In genomic region chr1:92837062-92837461, GRCh38 we compare ENCODE assay signal across 14 cellular contexts. TPM values are rescaled to one million over a fixed set of nuclear protein-coding genes. Genes with fewer than 3 reads are reported as not detected.
A peak's percentile ranks its signal among the peaks of the same experiment; 100 is the strongest.
DNase-seq lines count a peak whose midpoint lies in the region; ATAC-seq, FAIRE-seq and TF ChIP-seq lines count a peak whose summit lies in the region.
"Had no signal": no experiment of that assay in that cellular context is flagged by ENCODE, and none has a peak within 500 bp of the region (broad histone marks: within the 10 kb centered on the region; RNA-seq: fewer than 3 reads in every experiment).

No MANE protein-coding gene starts in this region.

- H3K4me3 Mint-ChIP-seq in MCF 10A (ENCODE audit: unreplicated experiment) (peak overlapping the region; percentile 41), glutamatergic neuron (ENCODE audit: unreplicated experiment) (no peak overlapping the region)
- peak overlapping the region; percentile 22 to 39 for H3K4me3 Mint-ChIP-seq in stimulated activated naive B cell treated with anti-CD40 and anti-IgM and Interleukin-4, amounts not matched to agents 10 μg/mL and 1 μg/mL and 100 μg/mL, for 72 hours

- H3K27ac Mint-ChIP-seq in MCF 10A (ENCODE audit: low read depth, unreplicated experiment) (no peak overlapping the region), glutamatergic neuron (ENCODE audit: unreplicated experiment) (no peak overlapping the region)
- peak overlapping the region; percentile 47 for H3K27ac Mint-ChIP-seq in stimulated activated naive B cell treated with anti-CD40 and anti-IgM and Interleukin-4, amounts not matched to agents 10 μg/mL and 1 μg/mL and 100 μg/mL, for 72 hours

- H3K4me1 Mint-ChIP-seq in MCF 10A (ENCODE audit: insufficient read depth, unreplicated experiment): peaks cover 45% of the 10 kb centered on the region
- peaks cover 39 to 64% of the 10 kb centered on the region in 2 donors for H3K4me1 Mint-ChIP-seq in stimulated activated naive B cell treated with anti-CD40 and anti-IgM and Interleukin-4, amounts not matched to agents 10 μg/mL and 1 μg/mL and 100 μg/mL, for 72 hours
- H3K4me1 Mint-ChIP-seq in glutamatergic neuron (ENCODE audit: low read depth, unreplicated experiment): peaks cover 15% of the 10 kb centered on the region

- no peak overlapping the region for H3K9ac ChIP-seq in endothelial cell of umbilical vein (replicated peaks; ENCODE audit: extremely low read depth, insufficient read depth, low read length)

- H3K36me3 Mint-ChIP-seq in MCF 10A (ENCODE audit: insufficient read depth, unreplicated experiment): peaks cover 100% of the 10 kb centered on the region
- H3K36me3 Mint-ChIP-seq in stimulated activated naive B cell treated with anti-CD40 and anti-IgM and Interleukin-4, amounts not matched to agents 10 μg/mL and 1 μg/mL and 100 μg/mL, for 72 hours: peaks cover 62 to 87% of the 10 kb centered on the region in 2 donors
- no peaks in the 10 kb centered on the region for H3K36me3 Mint-ChIP-seq in glutamatergic neuron (ENCODE audit: unreplicated experiment)

- no peak for FAIRE-seq in endothelial cell of umbilical vein (lab: Jason Lieb, UNC)
- FAIRE-seq: H54 had no signal

- H3K27me3 ChIP-seq in breast epithelium (no peaks in the 10 kb centered on the region), endothelial cell of umbilical vein (ENCODE audit: control insufficient read depth in 2 of 2, insufficient read depth in 2 of 2, low read length in 2 of 2) (no peaks in the 10 kb centered on the region)

- no peaks in the 10 kb centered on the region for H3K9me3 Mint-ChIP-seq in MCF 10A (ENCODE audit: unreplicated experiment)
- no peaks in the 10 kb centered on the region for H3K9me3 Mint-ChIP-seq in stimulated activated naive B cell treated with anti-CD40 and anti-IgM and Interleukin-4, amounts not matched to agents 10 μg/mL and 1 μg/mL and 100 μg/mL, for 72 hours
- peaks cover 1% of the 10 kb centered on the region for H3K9me3 Mint-ChIP-seq in glutamatergic neuron (ENCODE audit: unreplicated experiment)
- H3K9me3 Mint-ChIP-seq: stimulated activated memory B cell treated with anti-CD40 and anti-IgM and Interleukin-4, amounts not matched to agents 10 μg/mL and 1 μg/mL and 100 μg/mL, for 72 hours had no signal

- dilution Hi-C loops in endothelial cell of umbilical vein (cut with MboI; ENCODE audit: extremely low pct_ligation_motif_present, low sequenced_read_pairs): no loop called here

- H3K79me2 ChIP-seq in OCI-LY7 (ENCODE audit: insufficient read depth, low read depth, low read length) (peaks cover 100% of the 10 kb centered on the region), endothelial cell of umbilical vein (ENCODE audit: control insufficient read depth, insufficient read depth, low read length) (peaks cover 86% of the 10 kb centered on the region)

- H3K27me3 Mint-ChIP-seq in MCF 10A (ENCODE audit: insufficient read depth, unreplicated experiment): no peaks in the 10 kb centered on the region
- H3K27me3 Mint-ChIP-seq in stimulated activated naive B cell treated with anti-CD40 and anti-IgM and Interleukin-4, amounts not matched to agents 10 μg/mL and 1 μg/mL and 100 μg/mL, for 72 hours: no peaks in the 10 kb centered on the region
- peaks cover 1% of the 10 kb centered on the region for H3K27me3 Mint-ChIP-seq in glutamatergic neuron (ENCODE audit: unreplicated experiment)
- H3K27me3 Mint-ChIP-seq: stimulated activated memory B cell treated with anti-CD40 and anti-IgM and Interleukin-4, amounts not matched to agents 10 μg/mL and 1 μg/mL and 100 μg/mL, for 72 hours had no signal

- no peak for ATAC-seq in stimulated activated naive B cell treated with anti-CD40 and anti-IgM and Interleukin-4, amounts not matched to agents 10 μg/mL and 1 μg/mL and 100 μg/mL, for 72 hours (replicated peaks)
- ATAC-seq in GM21825 (IDR thresholded peaks at IDR 0.05; ENCODE audit: unreplicated experiment): no peak
- ATAC-seq: stimulated activated memory B cell treated with anti-CD40 and anti-IgM and Interleukin-4, amounts not matched to agents 10 μg/mL and 1 μg/mL and 100 μg/mL, for 72 hours had no signal

- no peak for TF ChIP-seq POLR2A in breast epithelium (IDR thresholded peaks at IDR 0.05)
- TF ChIP-seq POLR2A in endothelial cell of umbilical vein (IDR thresholded peaks at IDR 0.05; ENCODE audit: low read depth, low read length): no peak

- no peaks in the 10 kb centered on the region for H3K9me1 ChIP-seq in endothelial cell of umbilical vein (replicated peaks; ENCODE audit: control insufficient read depth, extremely low read depth, insufficient read depth, low read length)

- H3K9me3 ChIP-seq in breast epithelium (no peaks in the 10 kb centered on the region), OCI-LY7 (ENCODE audit: low read length) (no peaks in the 10 kb centered on the region), endothelial cell of umbilical vein (replicated peaks; ENCODE audit: control insufficient read depth, insufficient read depth, low read length) (no peaks in the 10 kb centered on the region)

- H3K36me3 ChIP-seq in breast epithelium (no peaks in the 10 kb centered on the region), OCI-LY7 (ENCODE audit: insufficient read depth, low read length) (peaks cover 99% of the 10 kb centered on the region), endothelial cell of umbilical vein (ENCODE audit: control insufficient read depth in 2 of 2, extremely low read depth in 1 of 2, insufficient read depth in 2 of 2, low read length in 2 of 2) (peaks cover 16 to 57% of the 10 kb centered on the region in 2 experiments)

- H3K27ac ChIP-seq in breast epithelium: no peak overlapping the region
- no peak overlapping the region for H3K27ac ChIP-seq in OCI-LY7 (ENCODE audit: low read depth, low read length, poor library complexity, severe bottlenecking)
- no peak overlapping the region for H3K27ac ChIP-seq in endothelial cell of umbilical vein (ENCODE audit: insufficient read depth, low read depth, low read length)
- H3K27ac ChIP-seq: C4-2B had no signal

- no peak overlapping the region for H2AFZ ChIP-seq in OCI-LY7 (ENCODE audit: low read length)
- H2AFZ ChIP-seq in endothelial cell of umbilical vein (ENCODE audit: low read depth, low read length): no peak overlapping the region

- CTCF ChIA-PET in MCF 10A (lab: Yijun Ruan, JAX): interaction anchor here (0.8 to 1.1 kb wide), 2 partner anchors 14 to 52 kb away, joined by 3 to 4 read pairs; partner anchors contain the start of gene EVI5
- CTCF ChIA-PET in OCI-LY7 (lab: Charles Lee; ENCODE audit: unreplicated experiment): interaction anchor here (1.4 kb wide), 1 partner anchor 11 kb away, joined by 3 read pairs; no protein-coding TSS in a partner anchor
- CTCF ChIA-PET in endothelial cell of umbilical vein (lab: Charles Lee): no interaction called here

- BruUV-seq in MCF 10A (replicated peaks; lab: Mats Ljungman, UMichigan): no TSS peak
- BruUV-seq in OCI-LY7 (replicated peaks; lab: Mats Ljungman, UMichigan): no TSS peak
- no TSS peak for BruUV-seq in endothelial cell of umbilical vein (replicated peaks; lab: Mats Ljungman, UMichigan)

- H3K4me2 ChIP-seq in OCI-LY7 (ENCODE audit: low read length): peak overlapping the region; percentile 84
- peak overlapping the region; percentile 19 for H3K4me2 ChIP-seq in endothelial cell of umbilical vein (ENCODE audit: insufficient read depth, low read length)

- no peak for DNase-seq in MCF 10A (ENCODE audit: unreplicated experiment)
- DNase-seq in breast epithelium (ENCODE audit: low spot score in 2 of 2): no peak
- no peak for DNase-seq in OCI-LY7 (ENCODE audit: low spot score)
- DNase-seq in endothelial cell of umbilical vein (ENCODE audit: low read depth, low spot score): no peak
- DNase-seq in stimulated activated naive B cell treated with anti-CD40 and anti-IgM and Interleukin-4, amounts not matched to agents 10 μg/mL and 1 μg/mL and 100 μg/mL, for 72 hours: no peak
- no peak for DNase-seq in glutamatergic neuron
- DNase-seq in A172 (ENCODE audit: low spot score): no peak
- DNase-seq: effector CD8-positive, alpha-beta T cell; SIG-M5; stimulated activated CD4-positive, alpha-beta T cell treated with anti-CD3 and anti-CD28 coated beads, Interleukin-4, amount 100 ng/mL, for 24 hours had no signal

- intact Hi-C loops in MCF 10A (cut with micrococcal nuclease) (loop anchor here (10.0 kb wide), 1 partner anchor 532 kb away; no protein-coding TSS in a partner anchor), breast epithelium (cut with DNase I; ENCODE audit: low total_unique reads) (no loop called here), OCI-LY7 (cut with micrococcal nuclease; ENCODE audit: unreplicated experiment) (loop anchor here (10.0 kb wide), 1 partner anchor 348 kb away; the partner anchor contains the start of genes CCDC18 and TMED5), endothelial cell of umbilical vein (cut with micrococcal nuclease) (no loop called here)

- POLR2A ChIA-PET in MCF 10A (lab: Yijun Ruan, JAX): interaction anchor here (0.7 to 3.4 kb wide), 3 partner anchors 11 to 73 kb away, joined by 3 to 12 read pairs (median 3); no protein-coding TSS in a partner anchor
- POLR2A ChIA-PET in OCI-LY7 (lab: Charles Lee): interaction anchor here (0.6 kb wide), 1 partner anchor 20 kb away, joined by 7 read pairs; no protein-coding TSS in a partner anchor
- POLR2A ChIA-PET in endothelial cell of umbilical vein (lab: Charles Lee): no interaction called here

- H3K4me3 ChIP-seq in breast epithelium (no peak overlapping the region), OCI-LY7 (ENCODE audit: low read depth, low read length, poor library complexity, severe bottlenecking) (peak overlapping the region; percentile 1), endothelial cell of umbilical vein (replicated peaks in 1 of 3; ENCODE audit: insufficient read depth in 1 of 3, low read depth in 1 of 3, low read length in 3 of 3) (no peak overlapping the region)

- peaks cover 70% of the 10 kb centered on the region for H4K20me1 ChIP-seq in OCI-LY7 (ENCODE audit: insufficient read depth, low read length)
- peaks cover 20% of the 10 kb centered on the region for H4K20me1 ChIP-seq in endothelial cell of umbilical vein (replicated peaks; ENCODE audit: control insufficient read depth, extremely low read depth, insufficient read depth, low read length)

- no peak for TF ChIP-seq CTCF in MCF 10A (IDR thresholded peaks at IDR 0.05; ENCODE audit: unreplicated experiment)
- no peak for TF ChIP-seq CTCF in breast epithelium (IDR thresholded peaks at IDR 0.05)
- TF ChIP-seq CTCF in OCI-LY7 (conservative IDR thresholded peaks at IDR 0.05; ENCODE audit: low read length): no peak
- no peak for TF ChIP-seq CTCF in endothelial cell of umbilical vein (IDR thresholded peaks at IDR 0.05; ENCODE audit: extremely low read depth in 1 of 2, insufficient read depth in 1 of 2, low read depth in 1 of 2, low read length in 2 of 2)
- TF ChIP-seq CTCF in glutamatergic neuron (IDR thresholded peaks at IDR 0.05; ENCODE audit: partially characterized antibody, unreplicated experiment): no peak

- H3K4me1 ChIP-seq in breast epithelium: peaks cover 0 to 20% of the 10 kb centered on the region in 2 donors
- H3K4me1 ChIP-seq in OCI-LY7 (ENCODE audit: insufficient read depth, low read length, poor library complexity, severe bottlenecking): peaks cover 53% of the 10 kb centered on the region
- peaks cover 23% of the 10 kb centered on the region for H3K4me1 ChIP-seq in endothelial cell of umbilical vein (ENCODE audit: control insufficient read depth, extremely low read depth, insufficient read depth, low read length)

- H3K9me2 ChIP-seq in OCI-LY7 (ENCODE audit: insufficient read depth, low read length): no peaks in the 10 kb centered on the region

RNA-seq across cellular contexts. Expression of gene RPL5, which starts 5.2 kb away (rescaled TPM):
- total RNA-seq in MCF 10A (2022) (1,285 and 1,607 TPM in 2 replicates), breast epithelium (1,000 to 10,000 TPM; 1,682 to 2,363 (median 2,105) TPM), OCI-LY7 (2022) (1,651 and 1,677 TPM in 2 replicates), endothelial cell of umbilical vein (1,109 and 1,117 TPM in 2 replicates), glutamatergic neuron (ENCODE audit: unreplicated experiment) (692 TPM)
- total RNA-seq in OCI-LY7 (2014; rRNA removed; shearing (Covaris generic)): 1,862 and 2,614 TPM in 2 replicates
- 1,101 and 1,237 TPM in 2 replicates for polyA plus RNA-seq in endothelial cell of umbilical vein
- polyA plus RNA-seq in endothelial cell of umbilical vein (2011; cell fraction: cytosol; rRNA removed): 1,767 and 1,879 TPM in 2 replicates
- 564 and 678 TPM in 2 replicates for polyA plus RNA-seq in endothelial cell of umbilical vein (2011; cell fraction: nucleus; rRNA removed)
- polyA plus RNA-seq in endothelial cell of umbilical vein (2012): 2,190 and 2,506 TPM in 2 replicates
- polyA minus RNA-seq in endothelial cell of umbilical vein: 892 and 930 TPM in 2 replicates
- 601 TPM for polyA minus RNA-seq in endothelial cell of umbilical vein (2011; cell fraction: cytosol; rRNA and poly(A)+ RNA removed)
- 161 and 212 TPM in 2 replicates for polyA minus RNA-seq in endothelial cell of umbilical vein (2011; cell fraction: nucleus; rRNA and poly(A)+ RNA removed)
- 799 and 911 TPM in 2 replicates for total RNA-seq in A172 (2014; rRNA removed; shearing (Covaris generic))

RNA-seq across cellular contexts. Expression of gene EVI5, which starts 52.2 kb away (rescaled TPM):
- total RNA-seq in MCF 10A (2022): 23.2 and 25.0 TPM in 2 replicates
- 10 to 100 TPM; 28.0 to 38.7 (median 31.2) TPM for total RNA-seq in breast epithelium
- 15.1 and 27.3 TPM in 2 replicates for total RNA-seq in OCI-LY7 (2014; rRNA removed; shearing (Covaris generic))
- 22.5 and 27.8 TPM in 2 replicates for total RNA-seq in OCI-LY7 (2022)
- total RNA-seq in endothelial cell of umbilical vein: 26.2 and 34.4 TPM in 2 replicates
- polyA plus RNA-seq in endothelial cell of umbilical vein: 5.0 TPM in 2 replicates
- 7.5 and 7.7 TPM in 2 replicates for polyA plus RNA-seq in endothelial cell of umbilical vein (2011; cell fraction: cytosol; rRNA removed)
- polyA plus RNA-seq in endothelial cell of umbilical vein (2011; cell fraction: nucleus; rRNA removed): 8.2 and 11.2 TPM in 2 replicates
- 8.0 and 11.0 TPM in 2 replicates for polyA plus RNA-seq in endothelial cell of umbilical vein (2012)
- 14.8 and 23.3 TPM in 2 replicates for polyA minus RNA-seq in endothelial cell of umbilical vein
- polyA minus RNA-seq in endothelial cell of umbilical vein (2011; cell fraction: cytosol; rRNA and poly(A)+ RNA removed): 15.6 TPM
- polyA minus RNA-seq in endothelial cell of umbilical vein (2011; cell fraction: nucleus; rRNA and poly(A)+ RNA removed): 30.0 and 35.6 TPM in 2 replicates
- 19.5 TPM for total RNA-seq in glutamatergic neuron (ENCODE audit: unreplicated experiment)
- total RNA-seq in A172 (2014; rRNA removed; shearing (Covaris generic)): 11.0 and 21.3 TPM in 2 replicates

Comparison
In these comparisons a context has a peak if more than half of its experiments do, and no peak if none do; other contexts are left out.
1. intact Hi-C loops: an anchor here in MCF 10A (10.0 kb wide) and OCI-LY7 (10.0 kb wide); none called in breast epithelium and endothelial cell of umbilical vein.